Comparison of ENCODE assay signal across 28 cellular contexts in genomic region chr9:33703430-33704096, GRCh38.
"Had no signal": no experiment of that assay in that cellular context is flagged by ENCODE, and none has a peak within 500 bp of the region (broad histone marks: within the 10 kb centered on the region; RNA-seq: fewer than 3 reads in every experiment).

No MANE protein-coding gene starts in this region.

- H3K4me1 ChIP-seq: parathyroid adenoma, right atrium auricular region, suprapubic skin, tibial artery had no signal

- H3K27me3 ChIP-seq: brain microvascular endothelial cell, heart right ventricle, right atrium auricular region, suprapubic skin, tibial artery had no signal

- H3K9me3 ChIP-seq: heart right ventricle, right atrium auricular region, suprapubic skin, tibial artery had no signal

- DNase-seq: activated CD4-positive, alpha-beta memory T cell treated with anti-CD3 and anti-CD28 coated beads, Interleukin-2, amount 10 ng/mL, durations not matched to agents 7 days and 5 days; activated CD4-positive, alpha-beta T cell treated with anti-CD3 and anti-CD28 coated beads for 1 hour; activated CD4-positive, alpha-beta T cell treated with anti-CD3 and anti-CD28 coated beads, Interleukin-2, amount 10 ng/mL, durations not matched to agents 7 days and 5 days; activated gamma-delta T cell treated with Interleukin-2 at 50 U/mL for 16 hours; activated naive CD4-positive, alpha-beta T cell treated with anti-CD3 and anti-CD28 coated beads, Interleukin-2, amount 50 U/mL, for 16 hours; activated T-cell treated with anti-CD3 and anti-CD28 coated beads, Interleukin-2, amount 50 U/mL, for 4 hours; amniotic stem cell; brain microvascular endothelial cell; effector memory CD8-positive, alpha-beta T cell; foreskin fibroblast; heart right ventricle; midbrain; naive thymus-derived CD4-positive, alpha-beta T cell; nucleus accumbens; stimulated activated CD4-positive, alpha-beta T cell treated with anti-CD3 and anti-CD28 coated beads, Interleukin-1b, Interleukin-23, amount 100 ng/mL, for 48 hours; stimulated activated CD4-positive, alpha-beta T cell treated with anti-CD3 and anti-CD28 coated beads, Interleukin-4, amount 100 ng/mL, for 4 hours; stimulated activated CD8-positive, alpha-beta memory T cell treated with anti-CD3 and anti-CD28 coated beads, Interleukin-4, amount 100 ng/mL, for 48 hours; stimulated activated naive CD4-positive, alpha-beta T cell; T-helper 9 cell; tibial artery had no signal

- H3K36me3 ChIP-seq: brain microvascular endothelial cell, heart right ventricle, right atrium auricular region, suprapubic skin, tibial artery had no signal

- H3K4me3 ChIP-seq: coronary artery, heart right ventricle, right atrium auricular region, smooth muscle cell, suprapubic skin, tibial artery had no signal

- ATAC-seq: activated T-cell treated with anti-CD3 and anti-CD28 coated beads, Interleukin-2, amount 50 U/mL, for 4 hours; activated T-helper 17 cell treated with anti-CD3 and anti-CD28 coated beads, Interleukin-2, amount 50 U/mL, for 72 hours; effector memory CD8-positive, alpha-beta T cell; esophagus mucosa; heart right ventricle; naive thymus-derived CD4-positive, alpha-beta T cell; WTC11 had no signal

- H3K27ac ChIP-seq: brain microvascular endothelial cell, coronary artery, heart right ventricle, parathyroid adenoma, right atrium auricular region, suprapubic skin, tibial artery had no signal
